ENCODE assay signal across 15 cellular contexts in the genomic region with DNA sequence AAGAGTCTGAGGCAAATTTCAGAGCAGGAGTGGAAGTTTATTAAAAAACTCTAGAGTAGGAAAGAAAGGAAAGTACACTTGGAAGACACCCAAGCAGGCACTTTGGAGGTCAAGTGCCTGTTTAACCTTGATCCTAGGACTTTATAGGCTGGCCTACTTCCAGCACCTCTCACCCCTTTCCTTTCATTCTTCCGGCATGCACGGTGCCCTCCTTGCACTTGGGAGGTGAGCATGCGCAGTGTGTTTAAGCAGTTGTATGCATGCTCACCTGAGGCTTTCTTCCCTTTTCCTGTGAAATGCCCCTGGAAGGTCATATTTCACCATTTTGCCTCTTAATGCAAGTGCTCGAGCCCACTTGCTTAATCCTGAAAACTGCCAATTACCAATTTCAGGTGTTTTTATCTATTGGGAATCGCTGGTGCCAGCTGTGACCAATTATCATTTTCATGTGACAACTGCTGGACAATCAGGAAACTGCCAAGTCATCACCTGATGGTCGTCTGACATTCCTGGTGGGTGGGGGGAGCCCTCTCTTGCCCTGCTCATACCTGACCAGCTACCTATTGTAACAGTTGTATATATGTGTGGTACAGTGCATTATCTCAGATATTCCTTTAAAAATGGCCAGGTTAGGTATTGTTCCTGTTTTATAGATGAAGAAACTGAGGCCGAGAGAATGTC. TPM values are rescaled to one million over a fixed set of nuclear protein-coding genes. Genes with fewer than 3 reads are reported as not detected.
DNase-seq lines count a peak whose midpoint lies in the region; ATAC-seq and TF ChIP-seq lines count a peak whose summit lies in the region.
"Had no signal": no experiment of that assay in that cellular context is flagged by ENCODE, and none has a peak within 500 bp of the region (broad histone marks: within the 10 kb centered on the region; RNA-seq: fewer than 3 reads in every experiment).

No MANE protein-coding gene starts in this region.

- intact Hi-C loops in left lung (cut with DNase I) = no loop called here

- peak; percentile 81 for ATAC-seq in left lung

- DNase-seq in DMS79 (lab: John Stamatoyannopoulos, UW) (peak; percentile 92), NCI-H1105 (lab: John Stamatoyannopoulos, UW) (peak; percentile 82), NCI-H69 (lab: John Stamatoyannopoulos, UW) (peak; percentile 21), left lung (peak in 1 of 2 donors; percentile 65), coronary artery (ENCODE audit: low spot score) (no peak), globus pallidus (ENCODE audit: low spot score) (no peak)
- DNase-seq in activated CD4-positive, alpha-beta T cell treated with anti-CD3 and anti-CD28 coated beads for 48 hours = no peak
- DNase-seq in stimulated activated CD4-positive, alpha-beta T cell treated with anti-CD3 and anti-CD28 coated beads, Interleukin-4, amount 100 ng/mL, for 1 hour = no peak
- DNase-seq: COR-L47, NCI-H1417, NCI-H1930, NCI-H446, SK-N-SH, T-helper 1 cell had no signal

- no peaks in the 10 kb centered on the region for H3K27me3 ChIP-seq in left lung

- TF ChIP-seq CTCF in left lung (IDR thresholded peaks at IDR 0.05) (no peak), coronary artery (IDR thresholded peaks at IDR 0.05) (no peak)

- H3K36me3 ChIP-seq in left lung = no peaks in the 10 kb centered on the region

- no peaks in the 10 kb centered on the region for H3K4me1 ChIP-seq in left lung

- H3K27ac ChIP-seq in left lung (no peak overlapping the region), coronary artery (no peak overlapping the region)
- H3K27ac ChIP-seq: C4-2B had no signal

- H3K4me3 ChIP-seq in left lung (no peak overlapping the region), coronary artery (no peak overlapping the region)

- H3K9me3 ChIP-seq in left lung = no peaks in the 10 kb centered on the region
- H3K9me3 ChIP-seq: SK-N-SH had no signal

RNA-seq across cellular contexts. Expression of a gene that starts 53.5 kb away (rescaled TPM):
- 10 to 100 TPM; 23.6 to 27.9 TPM for total RNA-seq in left lung

RNA-seq across cellular contexts. Expression of a gene that starts 57.1 kb away (rescaled TPM):
- total RNA-seq in left lung = 10 to 100 TPM; 39.5 to 52.0 TPM

Comparison
In these comparisons a context has a peak if more than half of its experiments do, and no peak if none do; other contexts are left out.
1. DNase-seq: peak in DMS79 (single experiment), NCI-H1105 (single experiment) and NCI-H69 (single experiment); none in coronary artery (single experiment), globus pallidus (single experiment), activated CD4-positive, alpha-beta T cell treated with anti-CD3 and anti-CD28 coated beads for 48 hours (single experiment) and stimulated activated CD4-positive, alpha-beta T cell treated with anti-CD3 and anti-CD28 coated beads, Interleukin-4, amount 100 ng/mL, for 1 hour (single experiment).